In the genomic region with DNA sequence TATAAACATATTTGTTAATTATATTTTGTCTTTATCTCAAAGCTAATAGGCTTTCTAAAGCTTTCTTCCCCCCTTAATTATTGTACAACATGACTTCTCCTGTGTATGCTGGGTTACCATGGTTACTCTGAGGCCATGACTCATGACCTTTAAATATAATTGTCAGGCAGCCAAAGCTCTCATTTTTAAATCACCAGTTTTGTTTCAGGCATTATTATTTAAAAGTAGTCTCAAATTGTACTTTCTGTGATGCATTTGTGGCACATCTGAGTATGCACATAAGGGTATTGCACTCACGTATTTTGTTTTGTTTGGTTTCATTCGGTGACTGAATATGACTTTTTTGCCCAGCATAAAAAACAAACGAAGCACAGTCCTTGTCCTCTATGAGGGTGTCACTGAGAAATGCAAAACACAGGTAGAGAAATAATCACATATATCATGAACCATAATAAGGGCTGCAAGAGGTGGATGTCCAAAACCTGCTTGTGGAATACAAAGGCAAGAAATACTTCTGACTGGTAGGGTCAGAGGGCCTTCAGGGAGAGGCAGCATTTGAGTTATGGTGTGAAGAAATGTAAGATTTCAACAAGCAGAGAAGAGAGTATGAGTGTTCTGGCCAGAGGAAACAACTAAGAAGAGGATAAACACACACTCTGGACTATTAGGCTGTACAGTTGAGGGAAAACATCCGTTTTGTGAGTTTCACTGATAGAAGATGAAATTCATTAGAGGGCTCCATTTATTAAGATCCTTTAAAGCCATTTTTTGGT, we compare ENCODE assay signal across 10 cellular contexts. TPM values are rescaled to one million over a fixed set of nuclear protein-coding genes. Genes with fewer than 3 reads are reported as not detected.
DNase-seq lines count a peak whose midpoint lies in the region; ATAC-seq and TF ChIP-seq lines count a peak whose summit lies in the region.
"Had no signal": no experiment of that assay in that cellular context is flagged by ENCODE, and none has a peak within 500 bp of the region (broad histone marks: within the 10 kb centered on the region; RNA-seq: fewer than 3 reads in every experiment).

No MANE protein-coding gene starts in this region.

- DNase-seq in GM12865 (ENCODE audit: low read depth): peak; percentile 14
- peak; percentile 88 for DNase-seq in M059J (ENCODE audit: low read depth)
- peak; percentile 39 for DNase-seq in dedifferentiated amniotic fluid mesenchymal stem cell (ENCODE audit: extremely low spot score)
- DNase-seq in non-pigmented ciliary epithelial cell (ENCODE audit: low read depth): peak; percentile 41
- DNase-seq in GOT3 (lab: John Stamatoyannopoulos, UW): no peak
- no peak for DNase-seq in activated gamma-delta T cell treated with Interleukin-2 at 50 U/mL for 16 hours
- DNase-seq in activated effector memory CD4-positive, alpha-beta T cell treated with Interleukin-2 at 50 U/mL for 16 hours: no peak
- DNase-seq: NCI-H510A; stimulated activated CD4-positive, alpha-beta T cell treated with anti-CD3 and anti-CD28 coated beads, Interleukin-15, amount 100 ng/mL, for 24 hours had no signal

- H3K4me3 ChIP-seq in GM12865 (ENCODE audit: low read depth, low read length): no peak overlapping the region

- no peak for ATAC-seq in HG02678 (IDR thresholded peaks at IDR 0.05; ENCODE audit: unreplicated experiment)

- no peak for TF ChIP-seq CTCF in GM12865 (IDR thresholded peaks at IDR 0.05; ENCODE audit: insufficient read depth, low read depth, low read length, missing control alignments)

RNA-seq across cellular contexts. Expression of gene CCDC192, which starts 2.1 kb away (rescaled TPM):
- not detected in 2 replicates for total RNA-seq in M059J (2014; rRNA removed; shearing (Covaris generic))

RNA-seq across cellular contexts. Expression of gene CTXN3, which starts 56.4 kb away (rescaled TPM):
- total RNA-seq in M059J (2014; rRNA removed; shearing (Covaris generic)): not detected in 2 replicates

Comparison
In these comparisons a context has a peak if more than half of its experiments do, and no peak if none do; other contexts are left out.
1. DNase-seq: peak in GM12865 (single experiment), M059J (single experiment), dedifferentiated amniotic fluid mesenchymal stem cell (single experiment) and non-pigmented ciliary epithelial cell (single experiment); none in GOT3 (single experiment), activated gamma-delta T cell treated with Interleukin-2 at 50 U/mL for 16 hours (single experiment) and activated effector memory CD4-positive, alpha-beta T cell treated with Interleukin-2 at 50 U/mL for 16 hours (single experiment).